In genomic region chr17:5901731-5902660, GRCh38 we compare ENCODE assay signal across 20 cellular contexts.
"Had no signal": no experiment of that assay in that cellular context is flagged by ENCODE, and none has a peak within 500 bp of the region (broad histone marks: within the 10 kb centered on the region; RNA-seq: fewer than 3 reads in every experiment).

No MANE protein-coding gene starts in this region.

- H3K4me1 Mint-ChIP-seq: activated naive CD4-positive, alpha-beta T cell treated with anti-CD3 and anti-CD28 coated beads, Interleukin-2, amount 50 U/mL, for 24 hours had no signal

- H3K27me3 ChIP-seq: adrenal gland, upper lobe of left lung had no signal

- H3K4me3 Mint-ChIP-seq: activated CD8-positive, alpha-beta T cell treated with anti-CD3 and anti-CD28 coated beads, Interleukin-2, amount 10 ng/mL, durations not matched to agents 7 days and 5 days; activated naive CD4-positive, alpha-beta T cell treated with anti-CD3 and anti-CD28 coated beads, Interleukin-2, amount 50 U/mL, for 24 hours; effector memory CD8-positive, alpha-beta T cell; nephron had no signal

- DNase-seq: activated CD4-positive, alpha-beta T cell treated with anti-CD3 and anti-CD28 coated beads, Interleukin-2, amount 50 U/mL, for 1 hour; activated CD4-positive, CD25-positive, alpha-beta regulatory T cell treated with anti-CD3 and anti-CD28 coated beads, Interleukin-2, amount 50 U/mL, for 72 hours; activated CD8-positive, alpha-beta T cell treated with anti-CD3 and anti-CD28 coated beads, Interleukin-2, amount 10 ng/mL, durations not matched to agents 7 days and 5 days; activated gamma-delta T cell treated with Interleukin-2 at 50 U/mL for 16 hours; activated T-cell treated with anti-CD3 and anti-CD28 coated beads, Interleukin-2, amount 50 U/mL, for 1 hour; adrenal gland; central memory CD4-positive, alpha-beta T cell; effector memory CD8-positive, alpha-beta T cell; gastrocnemius medialis; hypothalamus; spleen; stimulated activated CD4-positive, alpha-beta T cell treated with anti-CD3 and anti-CD28 coated beads, Interleukin-4, amount 100 ng/mL, for 24 hours; stimulated activated naive CD4-positive, alpha-beta T cell treated with Interleukin-2 at 50 U/mL for 16 hours; T-helper 1 cell; WERI-Rb-1 had no signal

- H3K27ac ChIP-seq: adrenal gland, esophagus muscularis mucosa, gastrocnemius medialis, spleen, thoracic aorta, upper lobe of left lung, WERI-Rb-1 had no signal

- ATAC-seq: activated CD8-positive, alpha-beta T cell treated with anti-CD3 and anti-CD28 coated beads, Interleukin-2, amount 10 ng/mL, durations not matched to agents 7 days and 5 days; effector memory CD8-positive, alpha-beta T cell; gastrocnemius medialis had no signal

- H3K27ac Mint-ChIP-seq: activated CD8-positive, alpha-beta T cell treated with anti-CD3 and anti-CD28 coated beads, Interleukin-2, amount 10 ng/mL, durations not matched to agents 7 days and 5 days; activated naive CD4-positive, alpha-beta T cell treated with anti-CD3 and anti-CD28 coated beads, Interleukin-2, amount 50 U/mL, for 24 hours; effector memory CD8-positive, alpha-beta T cell had no signal

- H3K36me3 Mint-ChIP-seq: activated naive CD4-positive, alpha-beta T cell treated with anti-CD3 and anti-CD28 coated beads, Interleukin-2, amount 50 U/mL, for 24 hours had no signal

- H3K4me1 ChIP-seq: adrenal gland, esophagus muscularis mucosa had no signal
